ENCODE assay signal across 8 cellular contexts in genomic region chr12:122031342-122032216, GRCh38. TPM values are rescaled to one million over a fixed set of nuclear protein-coding genes. Genes with fewer than 3 reads are reported as not detected.
DNase-seq lines count a peak whose midpoint lies in the region; ATAC-seq and TF ChIP-seq lines count a peak whose summit lies in the region.

No MANE protein-coding gene starts in this region.

- CTCF ChIA-PET in RWPE1 (lab: Yijun Ruan, JAX) = interaction anchor here (0.6 to 0.7 kb wide), 2 partner anchors 15 to 401 kb away, joined by 3 to 5 read pairs; no protein-coding TSS in a partner anchor

- peak; percentile 51 for TF ChIP-seq CTCF in RWPE1 (conservative IDR thresholded peaks at IDR 0.05; ENCODE audit: low read depth)

- ATAC-seq in activated naive CD4-positive, alpha-beta T cell treated with anti-CD3 and anti-CD28 coated beads, Interleukin-2, amount 50 U/mL, for 72 hours = peak; percentile 75 to 81
- ATAC-seq in GM21447 (IDR thresholded peaks at IDR 0.05; ENCODE audit: unreplicated experiment) (no peak), GM21825 (IDR thresholded peaks at IDR 0.05; ENCODE audit: unreplicated experiment) (no peak)

- no peaks in the 10 kb centered on the region for H3K9me3 Mint-ChIP-seq in activated naive CD4-positive, alpha-beta T cell treated with anti-CD3 and anti-CD28 coated beads, Interleukin-2, amount 50 U/mL, for 72 hours

- H3K36me3 Mint-ChIP-seq in activated naive CD4-positive, alpha-beta T cell treated with anti-CD3 and anti-CD28 coated beads, Interleukin-2, amount 50 U/mL, for 72 hours = no peaks in the 10 kb centered on the region

- POLR2A ChIA-PET in RWPE1 (lab: Yijun Ruan, JAX; ENCODE audit: low non-redundant PET) = no interaction called here

- H3K27ac ChIP-seq in RWPE1 = peak overlapping the region; percentile 93

- H3K27ac Mint-ChIP-seq in activated naive CD4-positive, alpha-beta T cell treated with anti-CD3 and anti-CD28 coated beads, Interleukin-2, amount 50 U/mL, for 72 hours = peak overlapping the region in 1 of 2 donors; percentile 77

- DNase-seq in NCI-H1694 treated with DMSO at 0.1 percent for 48 hours (lab: John Stamatoyannopoulos, UW) (peak; percentile 8), NCI-H1694 (lab: John Stamatoyannopoulos, UW) (no peak), RWPE1 (ENCODE audit: low spot score) (no peak), hepatic stellate cell (ENCODE audit: low spot score) (peak; percentile 73)
- DNase-seq in activated naive CD4-positive, alpha-beta T cell treated with anti-CD3 and anti-CD28 coated beads, Interleukin-2, amount 50 U/mL, for 72 hours (ENCODE audit: low spot score in 2 of 2) = peak in 1 of 2 donors; percentile 74
- peak; percentile 67 to 68 for DNase-seq in stimulated activated CD4-positive, alpha-beta T cell treated with anti-CD3 and anti-CD28 coated beads, Interleukin-2, amount 100 ng/mL, for 48 hours

RNA-seq across cellular contexts. Expression of gene BCL7A, which starts 9.9 kb away (rescaled TPM):
- 1 to 10 TPM; 3.3 to 5.8 TPM for total RNA-seq in activated naive CD4-positive, alpha-beta T cell treated with anti-CD3 and anti-CD28 coated beads, Interleukin-2, amount 50 U/mL, for 72 hours

RNA-seq across cellular contexts. Expression of gene MLXIP, which starts 47.0 kb away (rescaled TPM):
- 10 to 100 TPM; 34.9 to 36.0 TPM for total RNA-seq in activated naive CD4-positive, alpha-beta T cell treated with anti-CD3 and anti-CD28 coated beads, Interleukin-2, amount 50 U/mL, for 72 hours

Comparison
In these comparisons a context has a peak if more than half of its experiments do, and no peak if none do; other contexts are left out.
1. DNase-seq: peak in NCI-H1694 treated with DMSO at 0.1 percent for 48 hours (single experiment), hepatic stellate cell (single experiment) and stimulated activated CD4-positive, alpha-beta T cell treated with anti-CD3 and anti-CD28 coated beads, Interleukin-2, amount 100 ng/mL, for 48 hours (2 of 2); none in NCI-H1694 (single experiment) and RWPE1 (single experiment).
2. ATAC-seq: peak in activated naive CD4-positive, alpha-beta T cell treated with anti-CD3 and anti-CD28 coated beads, Interleukin-2, amount 50 U/mL, for 72 hours (2 of 2); none in GM21447 (single experiment) and GM21825 (single experiment).